Comparison of ENCODE assay signal across 8 cellular contexts in the genomic region with DNA sequence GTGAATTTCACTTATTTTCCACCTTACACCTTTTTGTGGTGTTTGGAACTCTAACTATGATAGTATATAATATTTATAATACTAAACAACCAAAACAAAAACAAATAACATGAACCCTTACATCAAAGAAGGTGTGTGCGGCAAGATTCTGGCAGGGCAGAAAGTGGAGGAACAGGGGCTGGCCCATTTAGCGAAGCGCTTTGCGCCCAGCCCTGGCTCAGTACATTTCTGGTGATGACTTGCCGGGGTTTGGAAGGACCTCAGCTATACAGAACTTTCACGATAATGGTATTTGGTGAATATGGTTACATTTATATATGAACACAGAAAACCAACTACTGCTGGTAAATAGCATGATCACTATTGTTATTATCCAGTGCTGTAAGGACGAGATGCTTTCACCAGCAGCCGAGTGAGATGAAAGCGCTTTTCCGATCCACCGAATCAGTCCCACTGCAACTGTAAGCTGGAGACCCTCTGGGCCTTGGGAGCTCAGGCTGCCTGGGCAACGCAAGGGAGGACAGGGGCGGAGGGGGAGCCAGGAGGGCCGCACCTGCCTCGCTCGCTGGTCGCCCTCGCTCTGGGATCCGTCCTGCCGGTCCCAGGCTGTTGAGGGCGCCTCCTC.
A peak's percentile ranks its signal among the peaks of the same experiment; 100 is the strongest.
DNase-seq lines count a peak whose midpoint lies in the region; ATAC-seq, FAIRE-seq and TF ChIP-seq lines count a peak whose summit lies in the region.

No MANE protein-coding gene starts in this region.

- H3K79me2 ChIP-seq in keratinocyte (ENCODE audit: control insufficient read depth, insufficient read depth, low read length): no peaks in the 10 kb centered on the region

- H3K27ac ChIP-seq in keratinocyte (ENCODE audit: control insufficient read depth, insufficient read depth, low read length): no peak overlapping the region
- H3K27ac ChIP-seq in thoracic aorta: peak overlapping the region; percentile 78 to 81

- H3K27ac Mint-ChIP-seq in activated T-helper 2 cell treated with anti-CD3 and anti-CD28 coated beads, Interferon-gamma antibody, Interleukin-2, Interleukin-4, amounts not matched to agents 10 μg/mL and 5 μg/mL and 100 μg/mL, durations not matched to agents 14 hours and 24 hours and 36 hours: peak overlapping the region; percentile 51

- peaks cover 49% of the 10 kb centered on the region for H3K4me1 Mint-ChIP-seq in activated T-helper 2 cell treated with anti-CD3 and anti-CD28 coated beads, Interferon-gamma antibody, Interleukin-2, Interleukin-4, amounts not matched to agents 10 μg/mL and 5 μg/mL and 100 μg/mL, durations not matched to agents 14 hours and 24 hours and 36 hours (ENCODE audit: low read depth)

- intact Hi-C loops in activated T-helper 2 cell treated with anti-CD3 and anti-CD28 coated beads, Interferon-gamma antibody, Interleukin-2, Interleukin-4, amounts not matched to agents 10 μg/mL and 5 μg/mL and 100 μg/mL, durations not matched to agents 14 hours and 24 hours and 36 hours (cut with micrococcal nuclease): no loop called here

- no peaks in the 10 kb centered on the region for H3K9me1 ChIP-seq in keratinocyte (ENCODE audit: control insufficient read depth, extremely low read depth, insufficient read depth, low read length)

- DNase-seq in AG04449 (ENCODE audit: low read depth, low spot score): no peak
- DNase-seq in activated T-helper 2 cell treated with anti-CD3 and anti-CD28 coated beads, Interferon-gamma antibody, Interleukin-2, Interleukin-4, amounts not matched to agents 10 μg/mL and 5 μg/mL and 100 μg/mL, durations not matched to agents 14 hours and 24 hours and 36 hours (ENCODE audit: low spot score): no peak
- no peak for DNase-seq in keratinocyte (ENCODE audit: low read depth, low spot score)
- no peak for DNase-seq in thoracic aorta (ENCODE audit: low spot score)
- no peak for DNase-seq in HCEC 1CT
- no peak for DNase-seq in NCI-H1417 treated with DMSO at 0.1 percent for 48 hours (lab: John Stamatoyannopoulos, UW)
- no peak for DNase-seq in NOMO-1 treated with DMSO at 0.1 percent for 48 hours (lab: John Stamatoyannopoulos, UW; ENCODE audit: unreplicated experiment)

- H3K4me3 ChIP-seq in AG04449 (ENCODE audit: low read depth, low read length) (peak overlapping the region; percentile 66), keratinocyte (ENCODE audit: control insufficient read depth in 2 of 3, extremely low read depth in 1 of 3, insufficient read depth in 2 of 3, low read depth in 1 of 3, low read length in 3 of 3) (peak overlapping the region; percentile 51 to 85 (median 76)), thoracic aorta (peak overlapping the region; percentile 77)

- TF ChIP-seq CTCF in AG04449 (IDR thresholded peaks at IDR 0.05; ENCODE audit: insufficient read depth, low read length, missing control alignments): no peak
- no peak for TF ChIP-seq CTCF in keratinocyte (optimal IDR thresholded peaks at IDR 0.05 in 1 of 3, IDR thresholded peaks at IDR 0.05 in 1 of 3, conservative IDR thresholded peaks at IDR 0.05 in 1 of 3; ENCODE audit: extremely low read depth in 1 of 3, insufficient read depth in 2 of 3, low read length in 3 of 3)
- no peak for TF ChIP-seq CTCF in thoracic aorta (IDR thresholded peaks at IDR 0.05)

- ATAC-seq in HG02981 (IDR thresholded peaks at IDR 0.05; ENCODE audit: unreplicated experiment) (peak; percentile 12), thoracic aorta (ENCODE audit: insufficient number of reproducible peaks, low FRiP score, low read depth) (no peak)

- H3K27me3 ChIP-seq in keratinocyte (ENCODE audit: control insufficient read depth, extremely low read depth, insufficient read depth, low read length): peaks cover 7% of the 10 kb centered on the region
- H3K27me3 ChIP-seq in thoracic aorta (replicated peaks; ENCODE audit: insufficient read depth): no peaks in the 10 kb centered on the region

- peaks cover 49% of the 10 kb centered on the region for H3K36me3 Mint-ChIP-seq in activated T-helper 2 cell treated with anti-CD3 and anti-CD28 coated beads, Interferon-gamma antibody, Interleukin-2, Interleukin-4, amounts not matched to agents 10 μg/mL and 5 μg/mL and 100 μg/mL, durations not matched to agents 14 hours and 24 hours and 36 hours (ENCODE audit: low read depth)

- H3K4me2 ChIP-seq in keratinocyte (ENCODE audit: control insufficient read depth, extremely low read depth, insufficient read depth, low read depth, low read length): peak overlapping the region; percentile 98

- no peaks in the 10 kb centered on the region for H3K9me3 ChIP-seq in keratinocyte (ENCODE audit: control insufficient read depth, low read depth, low read length)
- no peaks in the 10 kb centered on the region for H3K9me3 ChIP-seq in thoracic aorta

- POLR2A ChIA-PET in AG04449 (lab: Yijun Ruan, JAX): interaction anchor here (1.3 kb wide), 1 partner anchor 234 kb away, joined by 3 read pairs; no protein-coding TSS in a partner anchor

- peak overlapping the region; percentile 77 for H3K9ac ChIP-seq in keratinocyte (ENCODE audit: control insufficient read depth, extremely low read depth, insufficient read depth, low read length)

- H3K4me1 ChIP-seq in keratinocyte (ENCODE audit: control insufficient read depth, extremely low read depth, insufficient read depth, low read length) (no peaks in the 10 kb centered on the region), thoracic aorta (ENCODE audit: control insufficient read depth in 1 of 2, low read depth in 2 of 2) (peaks cover 0 to 3% of the 10 kb centered on the region in 2 donors)

- CTCF ChIA-PET in AG04449 (lab: Yijun Ruan, JAX): interaction anchor here (1.0 to 2.8 kb wide), 9 partner anchors 10 to 396 kb away, joined by 3 to 14 read pairs (median 4); no protein-coding TSS in a partner anchor

- H3K9me3 Mint-ChIP-seq in activated T-helper 2 cell treated with anti-CD3 and anti-CD28 coated beads, Interferon-gamma antibody, Interleukin-2, Interleukin-4, amounts not matched to agents 10 μg/mL and 5 μg/mL and 100 μg/mL, durations not matched to agents 14 hours and 24 hours and 36 hours: no peaks in the 10 kb centered on the region

- dilution Hi-C loops in keratinocyte (cut with MboI; ENCODE audit: extremely low pct_ligation_motif_present, low sequenced_read_pairs): no loop called here

- H2AFZ ChIP-seq in keratinocyte (ENCODE audit: control insufficient read depth, low read length): peak overlapping the region; percentile 96

- H3K27me3 Mint-ChIP-seq in activated T-helper 2 cell treated with anti-CD3 and anti-CD28 coated beads, Interferon-gamma antibody, Interleukin-2, Interleukin-4, amounts not matched to agents 10 μg/mL and 5 μg/mL and 100 μg/mL, durations not matched to agents 14 hours and 24 hours and 36 hours (ENCODE audit: low read depth): no peaks in the 10 kb centered on the region

- peak overlapping the region; percentile 77 for H3K4me3 Mint-ChIP-seq in activated T-helper 2 cell treated with anti-CD3 and anti-CD28 coated beads, Interferon-gamma antibody, Interleukin-2, Interleukin-4, amounts not matched to agents 10 μg/mL and 5 μg/mL and 100 μg/mL, durations not matched to agents 14 hours and 24 hours and 36 hours (ENCODE audit: low read depth)

- no peaks in the 10 kb centered on the region for H3K36me3 ChIP-seq in keratinocyte (ENCODE audit: control insufficient read depth in 2 of 2, extremely low read depth in 1 of 2, insufficient read depth in 2 of 2, low read length in 2 of 2)
- H3K36me3 ChIP-seq in thoracic aorta: no peaks in the 10 kb centered on the region

- H4K20me1 ChIP-seq in keratinocyte (ENCODE audit: control insufficient read depth, extremely low read depth, insufficient read depth, low read length): no peaks in the 10 kb centered on the region

- no peak for FAIRE-seq in keratinocyte (lab: Jason Lieb, UNC)
